In genomic region chr18:75204262-75204977, GRCh38 we compare ENCODE assay signal across 9 cellular contexts. TPM values are rescaled to one million over a fixed set of nuclear protein-coding genes. Genes with fewer than 3 reads are reported as not detected.
DNase-seq lines count a peak whose midpoint lies in the region; ATAC-seq and TF ChIP-seq lines count a peak whose summit lies in the region.
"Had no signal": no experiment of that assay in that cellular context is flagged by ENCODE, and none has a peak within 500 bp of the region (broad histone marks: within the 10 kb centered on the region; RNA-seq: fewer than 3 reads in every experiment).

No MANE protein-coding gene starts in this region.

- TF ChIP-seq CTCF in breast epithelium (IDR thresholded peaks at IDR 0.05) (no peak), MCF 10A (IDR thresholded peaks at IDR 0.05; ENCODE audit: unreplicated experiment) (no peak), upper lobe of right lung (IDR thresholded peaks at IDR 0.05) (no peak)

- TF ChIP-seq POLR2A in breast epithelium (IDR thresholded peaks at IDR 0.05), result no peak

- POLR2A ChIA-PET in MCF 10A (lab: Yijun Ruan, JAX), result no interaction called here

- H3K27ac ChIP-seq in breast epithelium (peak overlapping the region; percentile 60 to 87), esophagus (ENCODE audit: low read depth in 2 of 2, low read length in 1 of 2) (peak overlapping the region; percentile 53 to 74), mesodermal cell (ENCODE audit: low read depth, low read length, severe bottlenecking) (no peak overlapping the region), upper lobe of right lung (peak overlapping the region; percentile 51)

- BruUV-seq in MCF 10A (replicated peaks; lab: Mats Ljungman, UMichigan), result no TSS peak

- H3K4me1 Mint-ChIP-seq in MCF 10A (ENCODE audit: insufficient read depth, unreplicated experiment), result peaks cover 25% of the 10 kb centered on the region

- no peak overlapping the region for H3K27ac Mint-ChIP-seq in MCF 10A (ENCODE audit: low read depth, unreplicated experiment)

- ATAC-seq in upper lobe of right lung (no peak), HG02759 (IDR thresholded peaks at IDR 0.05; ENCODE audit: unreplicated experiment) (no peak)

- H3K9me3 Mint-ChIP-seq in MCF 10A (ENCODE audit: unreplicated experiment), result no peaks in the 10 kb centered on the region

- CTCF ChIA-PET in MCF 10A (lab: Yijun Ruan, JAX), result interaction anchor here (0.7 kb wide), 1 partner anchor 515 kb away, joined by 3 read pairs; no protein-coding TSS in a partner anchor

- 17 to 22% methylated on average over 52 to 70 of the region's 70 CpGs for WGBS in esophagus, 2 donors
- whole genome bisulfite sequencing in mesodermal cell (ENCODE audit: insufficient coverage in 2 of 2), 2 experiments, result 1 to 2% methylated on average over 47 to 53 of the region's 70 CpGs

- H3K9me3 ChIP-seq in breast epithelium, result no peaks in the 10 kb centered on the region
- no peaks in the 10 kb centered on the region for H3K9me3 ChIP-seq in esophagus (ENCODE audit: control insufficient read depth in 2 of 2, insufficient read depth in 1 of 2, low read depth in 1 of 2, low read length in 1 of 2)
- no peaks in the 10 kb centered on the region for H3K9me3 ChIP-seq in mesodermal cell (ENCODE audit: control insufficient read depth, low read length)
- H3K9me3 ChIP-seq in upper lobe of right lung, result no peaks in the 10 kb centered on the region

- intact Hi-C loops in breast epithelium (cut with DNase I; ENCODE audit: low total_unique reads) (no loop called here), MCF 10A (cut with micrococcal nuclease) (no loop called here), upper lobe of right lung (cut with DNase I) (no loop called here)

- H3K4me3 ChIP-seq in breast epithelium (peak overlapping the region; percentile 43 to 61 (median 52)), esophagus (ENCODE audit: low read depth in 1 of 2, low read length in 2 of 2) (peak overlapping the region; percentile 50 to 69), mesodermal cell (ENCODE audit: extremely low read depth, insufficient read depth, low read length, poor library complexity, severe bottlenecking) (peak overlapping the region; percentile 37), upper lobe of right lung (peak overlapping the region; percentile 45)

- no peaks in the 10 kb centered on the region for H3K27me3 ChIP-seq in breast epithelium
- no peaks in the 10 kb centered on the region for H3K27me3 ChIP-seq in esophagus (ENCODE audit: control insufficient read depth in 1 of 2, insufficient read depth in 2 of 2, low read length in 2 of 2)
- no peaks in the 10 kb centered on the region for H3K27me3 ChIP-seq in upper lobe of right lung

- H3K4me1 ChIP-seq in breast epithelium (no peaks in the 10 kb centered on the region), esophagus (ENCODE audit: control insufficient read depth in 2 of 2, insufficient read depth in 2 of 2, low read length in 1 of 2) (peaks cover 4 to 13% of the 10 kb centered on the region in 2 donors), mesodermal cell (ENCODE audit: control insufficient read depth, insufficient read depth, low read length, poor library complexity, severe bottlenecking) (peaks cover 7% of the 10 kb centered on the region), upper lobe of right lung (peaks cover 34% of the 10 kb centered on the region)

- no peaks in the 10 kb centered on the region for H3K27me3 Mint-ChIP-seq in MCF 10A (ENCODE audit: insufficient read depth, unreplicated experiment)

- H3K4me3 Mint-ChIP-seq in MCF 10A (ENCODE audit: unreplicated experiment), result no peak overlapping the region

- DNase-seq in breast epithelium (ENCODE audit: low spot score in 2 of 2) (no peak), MCF 10A (ENCODE audit: unreplicated experiment) (no peak), upper lobe of right lung (peak; percentile 75), LoVo (ENCODE audit: low spot score) (no peak)
- no peak for DNase-seq in stimulated activated naive CD4-positive, alpha-beta T cell treated with Interleukin-2 at 50 U/mL for 16 hours (lab: John Stamatoyannopoulos, UW)
- DNase-seq: hippocampal formation had no signal

- H3K36me3 ChIP-seq in breast epithelium, result no peaks in the 10 kb centered on the region
- peaks cover 0 to 13% of the 10 kb centered on the region in 2 donors for H3K36me3 ChIP-seq in esophagus (ENCODE audit: control insufficient read depth in 2 of 2, insufficient read depth in 2 of 2, low read length in 1 of 2)
- H3K36me3 ChIP-seq in mesodermal cell (ENCODE audit: control insufficient read depth, insufficient read depth, low read length), result peaks cover 13% of the 10 kb centered on the region
- peaks cover 23% of the 10 kb centered on the region for H3K36me3 ChIP-seq in upper lobe of right lung

- peaks cover 23% of the 10 kb centered on the region for H3K36me3 Mint-ChIP-seq in MCF 10A (ENCODE audit: insufficient read depth, unreplicated experiment)

RNA-seq across cellular contexts. Expression of gene PTGR3, which starts 4.5 kb away (rescaled TPM):
- total RNA-seq in breast epithelium (10 to 100 TPM; 21.3 to 32.9 (median 22.9) TPM), MCF 10A (2022) (19.8 and 20.6 TPM in 2 replicates), upper lobe of right lung (27.7 TPM)
- polyA plus RNA-seq in esophagus, result 10 to 100 TPM; 10.8 to 14.4 TPM
- polyA plus RNA-seq in mesodermal cell (2013, experiment 1 of 2), result 20.0 TPM
- 16.5 TPM for polyA plus RNA-seq in mesodermal cell (2013, experiment 2 of 2)

RNA-seq across cellular contexts. Expression of gene TSHZ1, which starts 6.2 kb away (rescaled TPM):
- total RNA-seq in breast epithelium, result 10 to 100 TPM; 12.3 to 18.3 (median 16.4) TPM
- 9.7 and 11.7 TPM in 2 replicates for total RNA-seq in MCF 10A (2022)
- 1 to 10 TPM; 4.7 to 6.7 TPM for polyA plus RNA-seq in esophagus
- 12.1 TPM for polyA plus RNA-seq in mesodermal cell (2013, experiment 1 of 2)
- polyA plus RNA-seq in mesodermal cell (2013, experiment 2 of 2), result 11.8 TPM
- 17.3 TPM for total RNA-seq in upper lobe of right lung
